Comparison of ENCODE assay signal across 8 cellular contexts in the genomic region with DNA sequence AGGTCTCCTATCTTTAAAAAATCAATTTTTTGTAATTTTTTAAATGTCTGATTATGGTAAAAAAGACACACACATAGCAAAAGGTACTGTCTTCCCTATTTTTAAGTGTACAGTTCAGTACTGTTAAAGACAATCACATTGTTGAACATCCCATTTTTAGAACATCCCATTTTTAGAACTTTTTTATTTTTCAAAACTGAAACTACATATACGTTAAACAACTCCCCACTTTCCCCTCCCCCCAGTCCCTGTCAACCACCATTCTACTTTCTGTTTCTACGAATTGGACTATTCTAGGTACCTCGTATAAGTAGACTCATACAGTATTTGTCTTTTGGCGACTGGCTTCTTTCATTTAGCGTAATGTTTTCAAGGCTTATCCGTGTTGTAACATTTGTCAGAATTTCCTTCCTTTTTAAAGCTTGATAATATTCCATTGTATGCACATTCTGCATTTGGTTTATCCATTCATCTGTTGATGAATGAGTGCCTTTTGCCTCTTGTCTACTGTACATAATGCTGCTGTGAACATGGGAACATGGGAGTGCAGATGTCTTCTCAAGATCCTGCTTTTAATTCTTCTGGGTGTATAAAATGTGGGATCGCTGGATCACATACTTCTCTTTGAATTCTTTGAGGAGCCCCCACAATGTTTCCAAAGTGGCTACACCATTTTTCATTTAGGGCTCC.
DNase-seq lines count a peak whose midpoint lies in the region; ATAC-seq, FAIRE-seq and TF ChIP-seq lines count a peak whose summit lies in the region.

No MANE protein-coding gene starts in this region.

- H3K27me3 ChIP-seq in CD4-positive, CD25-positive, alpha-beta regulatory T cell (ENCODE audit: control insufficient read depth, insufficient read depth, low read length): no peaks in the 10 kb centered on the region
- H3K27me3 ChIP-seq in GM12878 (replicated peaks in 1 of 2; ENCODE audit: control insufficient read depth in 2 of 2, insufficient read depth in 2 of 2, low read length in 1 of 2): no peaks in the 10 kb centered on the region
- no peaks in the 10 kb centered on the region for H3K27me3 ChIP-seq in HAP-1 (ENCODE audit: low read depth)

- H3K4me3 ChIP-seq in CD4-positive, CD25-positive, alpha-beta regulatory T cell (ENCODE audit: low read depth, low read length): peak overlapping the region; percentile 80
- peak overlapping the region; percentile 19; the same call in 1 of the 2 replicates for H3K4me3 ChIP-seq in GM12878
- H3K4me3 ChIP-seq in HAP-1: no peak overlapping the region

- H3K4me2 ChIP-seq in GM12878 (ENCODE audit: control insufficient read depth, insufficient read depth): peak overlapping the region; percentile 77

- RAD21 ChIA-PET in GM12878 (lab: Charles Lee; ENCODE audit: unreplicated experiment): interaction anchor here (1.0 to 2.1 kb wide), 7 partner anchors 9 to 83 kb away, joined by 3 to 9 read pairs (median 4); no protein-coding TSS in a partner anchor

- peak in 2 of 3 donors; percentile 49 to 90 for DNase-seq in CD4-positive, CD25-positive, alpha-beta regulatory T cell
- DNase-seq in GM12878 (ENCODE audit: low read depth, low spot score): peak; percentile 54
- no peak for DNase-seq in progenitor cell of endocrine pancreas (ENCODE audit: low spot score, unreplicated experiment)
- no peak for DNase-seq in NCI-H446 treated with DMSO at 0.1 percent for 48 hours (lab: John Stamatoyannopoulos, UW)
- no peak for DNase-seq in NCI-H2107 treated with DMSO at 0.1 percent for 48 hours (lab: John Stamatoyannopoulos, UW; ENCODE audit: unreplicated experiment)
- no peak for DNase-seq in HAP-1 (ENCODE audit: low spot score in 2 of 2)

- H3K79me2 ChIP-seq in GM12878 (ENCODE audit: control insufficient read depth, insufficient read depth, low read length): no peaks in the 10 kb centered on the region

- H2AFZ ChIP-seq in GM12878 (ENCODE audit: control insufficient read depth, low read depth, low read length): peak overlapping the region; percentile 5

- no peaks in the 10 kb centered on the region for H3K36me3 ChIP-seq in CD4-positive, CD25-positive, alpha-beta regulatory T cell (ENCODE audit: control insufficient read depth, insufficient read depth, low read length)
- H3K36me3 ChIP-seq in GM12878 (ENCODE audit: control insufficient read depth in 2 of 2, insufficient read depth in 2 of 2, low read length in 1 of 2) (no peaks in the 10 kb centered on the region), HAP-1 (replicated peaks) (no peaks in the 10 kb centered on the region)

- H3K27ac ChIP-seq in CD4-positive, CD25-positive, alpha-beta regulatory T cell (ENCODE audit: insufficient read depth, low read length, poor library complexity, severe bottlenecking): no peak overlapping the region
- H3K27ac ChIP-seq in GM12878 (ENCODE audit: control insufficient read depth, insufficient read depth): peak overlapping the region; percentile 60

- ATAC-seq in CD4-positive, CD25-positive, alpha-beta regulatory T cell (ENCODE audit: low read depth in 2 of 2): peak; percentile 82 to 87
- ATAC-seq in GM21360 (IDR thresholded peaks at IDR 0.05; ENCODE audit: unreplicated experiment): peak; percentile 81
- peak; percentile 48 for ATAC-seq in HG03575 (IDR thresholded peaks at IDR 0.05; ENCODE audit: extremely low read depth, insufficient number of reproducible peaks, low FRiP score, unreplicated experiment)
- peak; percentile 92 for ATAC-seq in GM12878

- SMC1A ChIA-PET in GM12878 (lab: Charles Lee; ENCODE audit: uncharacterized antibody, unreplicated experiment): interaction anchor here (0.6 to 5.3 kb wide), 19 partner anchors 9 to 86 kb away, joined by 3 to 36 read pairs (median 4); no protein-coding TSS in a partner anchor

- H3K9me3 Mint-ChIP-seq in CD4-positive, CD25-positive, alpha-beta regulatory T cell: peaks cover 0 to 8% (median 0%) of the 10 kb centered on the region in 7 donors
- no peaks in the 10 kb centered on the region for H3K9me3 Mint-ChIP-seq in progenitor cell of endocrine pancreas (ENCODE audit: low read depth)

- 0 out of 2 replicates have a peak, but pooled peaks have one; percentile 18 for TF ChIP-seq RAD21 in GM12878 (IDR thresholded peaks at IDR 0.05; ENCODE audit: insufficient read depth, low read depth, low read length)

- H3K9ac ChIP-seq in GM12878 (ENCODE audit: control insufficient read depth, insufficient read depth, low read length): peak overlapping the region; percentile 32

- intact Hi-C loops in GM12878 (cut with micrococcal nuclease; ENCODE audit: unreplicated experiment): no loop called here

- no peak for TF ChIP-seq POLR2A in GM12878 (IDR thresholded peaks at IDR 0.05; ENCODE audit: low read depth, low read length)

- TF ChIP-seq EP300 in GM12878 (IDR thresholded peaks at IDR 0.05; ENCODE audit: borderline replicate concordance in 1 of 2, control insufficient read depth in 1 of 2, low read depth in 2 of 2, low read length in 2 of 2): peak; percentile 40 to 80; a peak in 2 of 4 replicates

- no peaks in the 10 kb centered on the region for H3K9me3 ChIP-seq in CD4-positive, CD25-positive, alpha-beta regulatory T cell (ENCODE audit: control insufficient read depth in 2 of 2, low read length in 2 of 2)
- H3K9me3 ChIP-seq in GM12878 (replicated peaks; ENCODE audit: control insufficient read depth, insufficient read depth, low read length) (no peaks in the 10 kb centered on the region), HAP-1 (no peaks in the 10 kb centered on the region)

- no peaks in the 10 kb centered on the region for H4K20me1 ChIP-seq in GM12878 (ENCODE audit: control insufficient read depth, insufficient read depth)

- CTCF ChIA-PET in GM12878 (lab: Yijun Ruan, JAX): interaction anchor here (1.0 to 2.7 kb wide), 5 partner anchors 9 to 83 kb away, joined by 3 to 17 read pairs (median 4); no protein-coding TSS in a partner anchor

- POLR2A ChIA-PET in GM12878 (lab: Charles Lee): interaction anchor here (1.0 to 1.8 kb wide), 2 partner anchors 27 to 35 kb away, joined by 3 to 8 read pairs; no protein-coding TSS in a partner anchor

- peaks cover 5 to 36% (median 22%) of the 10 kb centered on the region in 4 donors for H3K4me1 Mint-ChIP-seq in CD4-positive, CD25-positive, alpha-beta regulatory T cell
- H3K4me1 Mint-ChIP-seq in progenitor cell of endocrine pancreas (ENCODE audit: low read depth): no peaks in the 10 kb centered on the region

- H3K27me3 Mint-ChIP-seq in CD4-positive, CD25-positive, alpha-beta regulatory T cell: no peaks in the 10 kb centered on the region
- no peaks in the 10 kb centered on the region for H3K27me3 Mint-ChIP-seq in progenitor cell of endocrine pancreas

- TF ChIP-seq CTCF in GM12878 (IDR thresholded peaks at IDR 0.05 in 2 of 3, conservative IDR thresholded peaks at IDR 0.05 in 1 of 3; ENCODE audit: control insufficient read depth in 2 of 3, extremely low read depth in 1 of 3, insufficient read depth in 1 of 3, low read depth in 3 of 3, low read length in 3 of 3): no peak
- TF ChIP-seq CTCF in progenitor cell of endocrine pancreas (IDR thresholded peaks at IDR 0.05; ENCODE audit: unreplicated experiment): no peak

- peak overlapping the region; percentile 36 to 78 (median 72) for H3K27ac Mint-ChIP-seq in CD4-positive, CD25-positive, alpha-beta regulatory T cell
- H3K27ac Mint-ChIP-seq in progenitor cell of endocrine pancreas: no peak overlapping the region

- in situ Hi-C loops in GM12878 (cut with MboI): no loop called here
- in situ Hi-C loops in HAP-1 (cut with MboI; ENCODE audit: low sequenced_read_pairs): no loop called here

- no TSS peak for BruUV-seq in GM12878 (replicated peaks; lab: Mats Ljungman, UMichigan)

- 29% methylated on average over 7 of the region's 7 CpGs for WGBS in GM12878 (ENCODE audit: insufficient coverage, insufficient replicate concordance, low lambda C conversion rate, missing lambda C conversion rate)

- H3K4me3 Mint-ChIP-seq in CD4-positive, CD25-positive, alpha-beta regulatory T cell: peak overlapping the region; percentile 39 to 74 (median 59)
- no peak overlapping the region for H3K4me3 Mint-ChIP-seq in progenitor cell of endocrine pancreas (ENCODE audit: low read depth)

- FAIRE-seq in GM12878 (lab: Jason Lieb, UNC): no peak

- no peaks in the 10 kb centered on the region for H3K36me3 Mint-ChIP-seq in CD4-positive, CD25-positive, alpha-beta regulatory T cell
- no peaks in the 10 kb centered on the region for H3K36me3 Mint-ChIP-seq in progenitor cell of endocrine pancreas (ENCODE audit: insufficient read depth)

- H3K4me1 ChIP-seq in CD4-positive, CD25-positive, alpha-beta regulatory T cell (ENCODE audit: control insufficient read depth, insufficient read depth, low read length, poor library complexity, severe bottlenecking): peaks cover 5% of the 10 kb centered on the region
- H3K4me1 ChIP-seq in GM12878 (ENCODE audit: control insufficient read depth, insufficient read depth, low read length) (peaks cover 42% of the 10 kb centered on the region), HAP-1 (no peaks in the 10 kb centered on the region)

TF ChIP-seq in GM12878, 131 proteins besides CTCF, POLR2A, EP300 and RAD21 (continues in another document):
- TF ChIP-seq POLR2AphosphoS2 (IDR thresholded peaks at IDR 0.05; ENCODE audit: low read depth, low read length): no peak
- TF ChIP-seq CBX5 (IDR thresholded peaks at IDR 0.05; ENCODE audit: low read depth): peak; percentile 27; the same call in 1 of the 2 replicates
- TF ChIP-seq HDGF (IDR thresholded peaks at IDR 0.05): no peak
- TF ChIP-seq, protein P1, sequence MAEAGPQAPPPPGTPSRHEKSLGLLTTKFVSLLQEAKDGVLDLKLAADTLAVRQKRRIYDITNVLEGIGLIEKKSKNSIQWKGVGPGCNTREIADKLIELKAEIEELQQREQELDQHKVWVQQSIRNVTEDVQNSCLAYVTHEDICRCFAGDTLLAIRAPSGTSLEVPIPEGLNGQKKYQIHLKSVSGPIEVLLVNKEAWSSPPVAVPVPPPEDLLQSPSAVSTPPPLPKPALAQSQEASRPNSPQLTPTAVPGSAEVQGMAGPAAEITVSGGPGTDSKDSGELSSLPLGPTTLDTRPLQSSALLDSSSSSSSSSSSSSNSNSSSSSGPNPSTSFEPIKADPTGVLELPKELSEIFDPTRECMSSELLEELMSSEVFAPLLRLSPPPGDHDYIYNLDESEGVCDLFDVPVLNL (IDR thresholded peaks at IDR 0.05; ENCODE audit: low read depth, low read length): no peak
- TF ChIP-seq, protein P2, sequence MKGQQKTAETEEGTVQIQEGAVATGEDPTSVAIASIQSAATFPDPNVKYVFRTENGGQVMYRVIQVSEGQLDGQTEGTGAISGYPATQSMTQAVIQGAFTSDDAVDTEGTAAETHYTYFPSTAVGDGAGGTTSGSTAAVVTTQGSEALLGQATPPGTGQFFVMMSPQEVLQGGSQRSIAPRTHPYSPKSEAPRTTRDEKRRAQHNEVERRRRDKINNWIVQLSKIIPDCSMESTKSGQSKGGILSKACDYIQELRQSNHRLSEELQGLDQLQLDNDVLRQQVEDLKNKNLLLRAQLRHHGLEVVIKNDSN (IDR thresholded peaks at IDR 0.05; ENCODE audit: borderline replicate concordance, extremely low read length, insufficient read depth, low read depth, low read length): no peak
- TF ChIP-seq NR2C2 (IDR thresholded peaks at IDR 0.05; ENCODE audit: borderline replicate concordance, control insufficient read depth, insufficient read length, low read depth): no peak

Comparison
In these comparisons a context has a peak if more than half of its experiments do, and no peak if none do; other contexts are left out.
1. DNase-seq: peak in CD4-positive, CD25-positive, alpha-beta regulatory T cell (2 of 3) and GM12878 (single experiment); none in progenitor cell of endocrine pancreas (single experiment), NCI-H446 treated with DMSO at 0.1 percent for 48 hours (single experiment), NCI-H2107 treated with DMSO at 0.1 percent for 48 hours (single experiment) and HAP-1 (0 of 2).
2. Peak in every context shown above with its lines, with median percentiles within 50 percentile points of each other: ATAC-seq.